ENCODE assay signal across 8 cellular contexts in genomic region chr7:9854605-9855004, GRCh38.
"Had no signal": no experiment of that assay in that cellular context is flagged by ENCODE, and none has a peak within 500 bp of the region (broad histone marks: within the 10 kb centered on the region; RNA-seq: fewer than 3 reads in every experiment).

No MANE protein-coding gene starts in this region.

- H3K4me3 ChIP-seq: GM23248, GM23338, HAP-1 had no signal

- H3K4me3 Mint-ChIP-seq: GM23338, H9 had no signal

- H3K9me3 Mint-ChIP-seq: GM23338, H9 had no signal

- H3K27ac Mint-ChIP-seq: GM23338, H9 had no signal

- H3K36me3 ChIP-seq: HAP-1 had no signal

- DNase-seq: GM23248, H7, H9, HCEC 1CT had no signal

- H3K4me2 ChIP-seq: GM23338 had no signal

- ATAC-seq: GM23338, HCT116 had no signal

- H2AFZ ChIP-seq: GM23248, GM23338 had no signal

- H3K9ac ChIP-seq: GM23248 had no signal

- FAIRE-seq: H1 had no signal

- H3K9me3 ChIP-seq: HAP-1 had no signal

- H3K4me1 ChIP-seq: HAP-1 had no signal

- H3K27ac ChIP-seq: GM23248 had no signal
